18 cellular contexts compared by ENCODE assay signal in genomic region chr13:49418206-49418605, GRCh38. TPM values are rescaled to one million over a fixed set of nuclear protein-coding genes. Genes with fewer than 3 reads are reported as not detected.
DNase-seq lines count a peak whose midpoint lies in the region; ATAC-seq and TF ChIP-seq lines count a peak whose summit lies in the region.
"Had no signal": no experiment of that assay in that cellular context is flagged by ENCODE, and none has a peak within 500 bp of the region (broad histone marks: within the 10 kb centered on the region; RNA-seq: fewer than 3 reads in every experiment).

No MANE protein-coding gene starts in this region.

- H3K4me2 ChIP-seq in BLaER1 (0 out of 2 replicates have a peak overlapping the region, but pooled peaks have one; percentile 10), Karpas-422 (ENCODE audit: low read depth, low read length, poor library complexity, severe bottlenecking) (peak overlapping the region; percentile 27)
- H3K4me2 ChIP-seq: SK-N-SH had no signal

- H2AFZ ChIP-seq in Karpas-422 (ENCODE audit: low read length) = peak overlapping the region; percentile 18

- ATAC-seq in HG03439 (IDR thresholded peaks at IDR 0.05; ENCODE audit: unreplicated experiment) = no peak
- ATAC-seq: PC-3 had no signal

- DNase-seq in Karpas-422 = peak; percentile 74
- peak; percentile 62 for DNase-seq in NOMO-1 treated with dmso at 0.1 percent for 144 hours (lab: John Stamatoyannopoulos, UW; ENCODE audit: unreplicated experiment)
- DNase-seq in SKM-1 treated with dmso at 0.1 percent for 144 hours (lab: John Stamatoyannopoulos, UW; ENCODE audit: unreplicated experiment) = peak; percentile 76
- DNase-seq in breast epithelium (ENCODE audit: low spot score in 2 of 2) = no peak
- DNase-seq in inferior parietal cortex (ENCODE audit: extremely low spot score) = no peak
- no peak for DNase-seq in UCSD-AML1 (lab: John Stamatoyannopoulos, UW; ENCODE audit: unreplicated experiment)
- DNase-seq: CD4-positive, CD25-positive, alpha-beta regulatory T cell; DMS53; HCEC 1CT; IMR-90; NCI-H1105 treated with DMSO at 0.1 percent for 48 hours; NCI-H187 treated with DMSO at 0.1 percent for 48 hours; NCI-H2171 treated with DMSO at 0.1 percent for 48 hours; NCI-H82; PC-3; SK-N-SH had no signal

- intact Hi-C loops in breast epithelium (cut with DNase I; ENCODE audit: low total_unique reads) = no loop called here

- H3K27ac ChIP-seq in BLaER1 = no peak overlapping the region
- peak overlapping the region; percentile 19; the same call in 1 of the 2 replicates for H3K27ac ChIP-seq in Karpas-422 (ENCODE audit: low read length)
- H3K27ac ChIP-seq in breast epithelium = no peak overlapping the region

- H3K4me1 ChIP-seq in BLaER1 = peaks cover 7% of the 10 kb centered on the region
- peaks cover 58% of the 10 kb centered on the region for H3K4me1 ChIP-seq in Karpas-422 (ENCODE audit: low read length)
- no peaks in the 10 kb centered on the region for H3K4me1 ChIP-seq in breast epithelium

- TF ChIP-seq POLR2A in breast epithelium (IDR thresholded peaks at IDR 0.05) = no peak

- H3K36me3 ChIP-seq in BLaER1 = no peaks in the 10 kb centered on the region
- no peaks in the 10 kb centered on the region for H3K36me3 ChIP-seq in Karpas-422 (ENCODE audit: insufficient read depth, low read length)
- no peaks in the 10 kb centered on the region for H3K36me3 ChIP-seq in breast epithelium

- H4K20me1 ChIP-seq in BLaER1 (no peaks in the 10 kb centered on the region), Karpas-422 (ENCODE audit: insufficient read depth, low read depth, low read length) (no peaks in the 10 kb centered on the region)

- H3K4me3 ChIP-seq in BLaER1 (no peak overlapping the region), Karpas-422 (ENCODE audit: low read length) (no peak overlapping the region), breast epithelium (no peak overlapping the region)

- no peak for TF ChIP-seq CTCF in breast epithelium (IDR thresholded peaks at IDR 0.05)

- H3K9ac ChIP-seq in BLaER1 = no peak overlapping the region
- no peak overlapping the region for H3K9ac ChIP-seq in Karpas-422 (ENCODE audit: low read length)
- H3K9ac ChIP-seq: SK-N-SH had no signal

- H3K9me2 ChIP-seq in Karpas-422 (replicated peaks; ENCODE audit: insufficient read depth, low read length) = no peaks in the 10 kb centered on the region
- H3K9me2 ChIP-seq: SK-N-SH had no signal

- H3K79me2 ChIP-seq in Karpas-422 (ENCODE audit: low read length) = no peaks in the 10 kb centered on the region

- H3K27me3 ChIP-seq in BLaER1 (no peaks in the 10 kb centered on the region), Karpas-422 (ENCODE audit: low read length) (no peaks in the 10 kb centered on the region), breast epithelium (no peaks in the 10 kb centered on the region)

- H3K9me3 ChIP-seq in BLaER1 (no peaks in the 10 kb centered on the region), Karpas-422 (ENCODE audit: low read length) (no peaks in the 10 kb centered on the region), breast epithelium (no peaks in the 10 kb centered on the region)
- H3K9me3 ChIP-seq: SK-N-SH had no signal

RNA-seq across cellular contexts. Expression of gene CAB39L, which starts 25.7 kb away (rescaled TPM):
- total RNA-seq in Karpas-422 (2014; rRNA removed; shearing (Covaris generic); ENCODE audit: low replicate concordance) = 24.7 and 51.9 TPM in 2 replicates
- 10 to 100 TPM; 40.0 to 92.1 (median 44.8) TPM for total RNA-seq in breast epithelium

RNA-seq across cellular contexts. Expression of gene SETDB2, which starts 25.9 kb away (rescaled TPM):
- 25.4 and 34.0 TPM in 2 replicates for total RNA-seq in Karpas-422 (2014; rRNA removed; shearing (Covaris generic); ENCODE audit: low replicate concordance)
- 10 to 100 TPM in 2 of 3 donors, 1 to 10 TPM in 1; 9.9 to 17.0 (median 12.8) TPM for total RNA-seq in breast epithelium

Comparison
In these comparisons a context has a peak if more than half of its experiments do, and no peak if none do; other contexts are left out.
1. DNase-seq: peak in Karpas-422 (single experiment), NOMO-1 treated with dmso at 0.1 percent for 144 hours (single experiment) and SKM-1 treated with dmso at 0.1 percent for 144 hours (single experiment); none in breast epithelium (0 of 2), inferior parietal cortex (single experiment) and UCSD-AML1 (single experiment).